ENCODE assay signal across 9 cellular contexts in the genomic region with DNA sequence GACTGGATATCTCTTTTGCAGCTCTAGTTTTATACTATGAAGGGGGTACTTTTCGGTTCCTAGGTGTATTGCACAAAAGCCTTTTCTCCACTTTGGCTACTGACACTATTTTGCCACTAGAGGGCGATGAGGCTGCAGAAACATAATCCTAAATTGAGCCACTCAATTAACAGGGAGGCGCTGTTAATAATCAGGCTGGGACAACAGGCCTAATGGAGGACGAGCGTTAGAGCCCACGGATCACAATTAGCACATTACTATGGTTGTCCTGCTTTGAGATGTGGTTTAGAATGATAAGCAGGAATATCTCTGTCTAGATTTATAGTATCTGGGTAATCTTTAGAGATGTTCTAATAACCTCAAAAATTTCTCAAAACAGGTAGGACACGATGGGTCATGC.
DNase-seq lines count a peak whose midpoint lies in the region; ATAC-seq and TF ChIP-seq lines count a peak whose summit lies in the region.
"Had no signal": no experiment of that assay in that cellular context is flagged by ENCODE, and none has a peak within 500 bp of the region (broad histone marks: within the 10 kb centered on the region; RNA-seq: fewer than 3 reads in every experiment).

No MANE protein-coding gene starts in this region.

- WGBS in suprapubic skin: 17% methylated on average over 7 of the region's 7 CpGs

- TF ChIP-seq EP300 in suprapubic skin (IDR thresholded peaks at IDR 0.05): no peak

- H3K9me3 ChIP-seq in endocrine pancreas (ENCODE audit: control insufficient read depth, low read length): no peaks in the 10 kb centered on the region
- H3K9me3 ChIP-seq in mucosa of descending colon: no peaks in the 10 kb centered on the region
- H3K9me3 ChIP-seq in suprapubic skin: no peaks in the 10 kb centered on the region

- no peak overlapping the region for H3K9ac ChIP-seq in endocrine pancreas (ENCODE audit: control insufficient read depth, insufficient read depth, low read length)

- no peak overlapping the region for H3K27ac ChIP-seq in suprapubic skin

- no peaks in the 10 kb centered on the region for H3K9me3 Mint-ChIP-seq in activated CD4-positive, alpha-beta T cell treated with anti-CD3 and anti-CD28 coated beads, Interleukin-2, amount 10 ng/mL, durations not matched to agents 24 days and 14 days
- H3K9me3 Mint-ChIP-seq: T-helper 1 cell treated with Interleukin-12 subunit alpha and Interleukin-12 subunit beta and Interleukin-4 antibody, amounts not matched to agents 30 μg/mL and 1 μg/mL, for 36 hours had no signal

- no peak for TF ChIP-seq POLR2A in suprapubic skin (IDR thresholded peaks at IDR 0.05)

- H3K36me3 ChIP-seq in endocrine pancreas (ENCODE audit: control insufficient read depth, insufficient read depth, low read length) (no peaks in the 10 kb centered on the region), mucosa of descending colon (ENCODE audit: low read depth) (no peaks in the 10 kb centered on the region), suprapubic skin (no peaks in the 10 kb centered on the region)

- ATAC-seq in GM19328 (IDR thresholded peaks at IDR 0.05; ENCODE audit: unreplicated experiment): peak; percentile 49
- ATAC-seq in HG03442 (IDR thresholded peaks at IDR 0.05; ENCODE audit: unreplicated experiment): peak; percentile 32
- ATAC-seq in mucosa of descending colon: peak; percentile 63

- DNase-seq in COLO668 (lab: John Stamatoyannopoulos, UW; ENCODE audit: unreplicated experiment) (peak; percentile 57), NCI-H460 (ENCODE audit: extremely low read depth, low read depth) (peak; percentile 50), mucosa of descending colon (peak in 1 of 3 donors; percentile 56), suprapubic skin (ENCODE audit: low spot score in 2 of 2) (peak in 1 of 2 donors; percentile 26)
- peak; percentile 84 for DNase-seq in activated CD4-positive, alpha-beta T cell treated with anti-CD3 and anti-CD28 coated beads, Interleukin-2, amount 10 ng/mL, durations not matched to agents 24 days and 14 days

- H3K4me1 ChIP-seq in endocrine pancreas (ENCODE audit: control insufficient read depth, insufficient read depth, low read length): no peaks in the 10 kb centered on the region
- no peaks in the 10 kb centered on the region for H3K4me1 ChIP-seq in mucosa of descending colon (ENCODE audit: low read depth)
- H3K4me1 ChIP-seq in suprapubic skin: peaks cover 5% of the 10 kb centered on the region

- H3K27ac Mint-ChIP-seq in activated CD4-positive, alpha-beta T cell treated with anti-CD3 and anti-CD28 coated beads, Interleukin-2, amount 10 ng/mL, durations not matched to agents 24 days and 14 days: no peak overlapping the region
- H3K27ac Mint-ChIP-seq: T-helper 1 cell treated with Interleukin-12 subunit alpha and Interleukin-12 subunit beta and Interleukin-4 antibody, amounts not matched to agents 30 μg/mL and 1 μg/mL, for 36 hours had no signal

- no peaks in the 10 kb centered on the region for H3K27me3 ChIP-seq in endocrine pancreas (ENCODE audit: control insufficient read depth, insufficient read depth, low read length)
- no peaks in the 10 kb centered on the region for H3K27me3 ChIP-seq in suprapubic skin

- peaks cover 6% of the 10 kb centered on the region for H3K4me1 Mint-ChIP-seq in activated CD4-positive, alpha-beta T cell treated with anti-CD3 and anti-CD28 coated beads, Interleukin-2, amount 10 ng/mL, durations not matched to agents 24 days and 14 days

- H3K4me3 ChIP-seq in endocrine pancreas (ENCODE audit: control insufficient read depth, insufficient read depth, low read length): peak overlapping the region; percentile 10
- H3K4me3 ChIP-seq in mucosa of descending colon: no peak overlapping the region
- H3K4me3 ChIP-seq in suprapubic skin: no peak overlapping the region

- H3K36me3 Mint-ChIP-seq in activated CD4-positive, alpha-beta T cell treated with anti-CD3 and anti-CD28 coated beads, Interleukin-2, amount 10 ng/mL, durations not matched to agents 24 days and 14 days (ENCODE audit: low read depth): no peaks in the 10 kb centered on the region

- peaks cover 16% of the 10 kb centered on the region for H3K27me3 Mint-ChIP-seq in activated CD4-positive, alpha-beta T cell treated with anti-CD3 and anti-CD28 coated beads, Interleukin-2, amount 10 ng/mL, durations not matched to agents 24 days and 14 days

- H3K4me3 Mint-ChIP-seq in activated CD4-positive, alpha-beta T cell treated with anti-CD3 and anti-CD28 coated beads, Interleukin-2, amount 10 ng/mL, durations not matched to agents 24 days and 14 days: no peak overlapping the region
- H3K4me3 Mint-ChIP-seq: T-helper 1 cell treated with Interleukin-12 subunit alpha and Interleukin-12 subunit beta and Interleukin-4 antibody, amounts not matched to agents 30 μg/mL and 1 μg/mL, for 36 hours had no signal

- TF ChIP-seq CTCF in mucosa of descending colon (IDR thresholded peaks at IDR 0.05) (peak; percentile 74), suprapubic skin (IDR thresholded peaks at IDR 0.05) (peak; percentile 74 to 80)

- intact Hi-C loops in activated CD4-positive, alpha-beta T cell treated with anti-CD3 and anti-CD28 coated beads, Interleukin-2, amount 10 ng/mL, durations not matched to agents 24 days and 14 days (cut with micrococcal nuclease): loop anchor here (2.0 to 5.0 kb wide), 4 partner anchors 61 to 711 kb away; partner anchors contain the start of gene PMAIP1
- intact Hi-C loops in mucosa of descending colon (cut with DNase I, micrococcal nuclease): no loop called here
